Comparison of ENCODE assay signal across 9 cellular contexts in the genomic region with DNA sequence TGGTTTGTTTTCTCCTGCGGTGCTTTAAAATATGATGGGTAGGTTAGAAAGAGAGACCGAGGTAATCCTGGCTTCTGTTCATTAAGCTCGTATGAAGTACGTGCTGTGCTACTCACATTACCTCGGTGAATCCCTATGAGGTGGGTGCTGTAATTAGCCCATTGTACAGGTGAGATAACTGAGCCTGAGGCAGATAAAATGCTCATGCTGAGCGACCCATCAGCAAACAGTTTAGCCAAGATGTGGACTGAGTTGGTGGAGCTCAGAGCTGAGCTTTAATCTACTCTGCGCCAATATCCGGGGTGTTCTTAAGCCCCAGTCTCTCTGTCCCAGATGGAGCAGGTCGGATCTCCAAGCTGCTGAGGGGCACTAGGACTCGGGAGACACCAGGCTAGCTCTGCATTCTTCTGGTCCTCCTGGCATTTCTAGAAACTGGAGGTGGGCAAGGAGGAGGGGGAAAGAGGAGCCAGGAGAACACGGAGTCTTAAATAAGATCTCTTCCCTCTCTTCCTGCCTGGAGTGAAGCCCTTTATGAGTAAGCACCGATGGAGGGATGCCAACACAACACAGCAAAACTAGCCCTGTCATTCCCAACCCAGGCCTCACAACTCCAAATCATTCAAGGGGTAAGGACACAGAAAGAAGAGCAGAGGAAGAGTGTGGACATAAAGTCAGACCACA.
DNase-seq lines count a peak whose midpoint lies in the region; ATAC-seq and TF ChIP-seq lines count a peak whose summit lies in the region.
"Had no signal": no experiment of that assay in that cellular context is flagged by ENCODE, and none has a peak within 500 bp of the region (broad histone marks: within the 10 kb centered on the region; RNA-seq: fewer than 3 reads in every experiment).

No MANE protein-coding gene starts in this region.

- peaks cover 0 to 16% (median 0%) of the 10 kb centered on the region in 9 donors for H3K27me3 ChIP-seq in heart left ventricle

- ATAC-seq in heart left ventricle (peak in 3 of 4 donors; percentile 42 to 71 (median 53)), HG02938 (IDR thresholded peaks at IDR 0.05; ENCODE audit: unreplicated experiment) (no peak), HG03354 (IDR thresholded peaks at IDR 0.05; ENCODE audit: poor library complexity, severe bottlenecking, unreplicated experiment) (no peak)

- no peak overlapping the region for H3K4me3 ChIP-seq in heart left ventricle
- no peak overlapping the region for H3K4me3 ChIP-seq in skeletal muscle cell (ENCODE audit: low read depth, low read length)

- no peaks in the 10 kb centered on the region for H3K9me3 ChIP-seq in heart left ventricle

- intact Hi-C loops in heart left ventricle (cut with DNase I) (loop anchor here in 6 of 10 donors (5.0 to 10.0 kb wide), 5 partner anchors 206 to 536 kb away; no protein-coding TSS in a partner anchor), Calu3 (cut with micrococcal nuclease; ENCODE audit: unreplicated experiment) (no loop called here)

- CTCF ChIA-PET in Calu3 (lab: Charles Lee) = no interaction called here

- H3K36me3 ChIP-seq in heart left ventricle = no peaks in the 10 kb centered on the region

- TF ChIP-seq CTCF in VCaP (conservative IDR thresholded peaks at IDR 0.05) = no peak
- TF ChIP-seq CTCF in heart left ventricle (IDR thresholded peaks at IDR 0.05) = no peak
- no peak for TF ChIP-seq CTCF in Calu3 (IDR thresholded peaks at IDR 0.05; ENCODE audit: unreplicated experiment)

- H3K27ac ChIP-seq in VCaP = peak overlapping the region; percentile 11; the same call in 1 of the 2 replicates
- H3K27ac ChIP-seq in heart left ventricle = peak overlapping the region in 1 of 12 donors; percentile 74

- peaks cover 0 to 14% (median 0%) of the 10 kb centered on the region in 12 donors for H3K4me1 ChIP-seq in heart left ventricle

- H3K9me3 Mint-ChIP-seq in Calu3 (ENCODE audit: low read depth, unreplicated experiment) = no peaks in the 10 kb centered on the region

- no peak overlapping the region for H3K4me3 Mint-ChIP-seq in Calu3 (ENCODE audit: low read depth, unreplicated experiment)
- H3K4me3 Mint-ChIP-seq: memory B cell had no signal

- H3K36me3 Mint-ChIP-seq in Calu3 (ENCODE audit: insufficient read depth, unreplicated experiment) = no peaks in the 10 kb centered on the region
- H3K36me3 Mint-ChIP-seq: memory B cell had no signal

- H3K4me1 Mint-ChIP-seq in Calu3 (ENCODE audit: low read depth, unreplicated experiment) = no peaks in the 10 kb centered on the region

- no peak for TF ChIP-seq POLR2A in heart left ventricle (IDR thresholded peaks at IDR 0.05)

- WGBS in heart left ventricle, 4 donors = 59 to 67% (median 62%) methylated on average over 11 to 12 of the region's 12 CpGs

- no peaks in the 10 kb centered on the region for H3K27me3 Mint-ChIP-seq in Calu3 (ENCODE audit: unreplicated experiment)

- peak; percentile 70 for DNase-seq in GM04503 (ENCODE audit: low read depth)
- peak in 3 of 5 donors; percentile 19 to 64 (median 44) for DNase-seq in heart left ventricle
- peak; percentile 90 for DNase-seq in skeletal muscle cell (ENCODE audit: low read depth)
- DNase-seq in NCI-H2081 treated with DMSO at 0.1 percent for 48 hours (lab: John Stamatoyannopoulos, UW) = no peak
- DNase-seq in Calu3 = no peak

- no TSS peak for BruUV-seq in Calu3 (replicated peaks; lab: Mats Ljungman, UMichigan)

- no peak overlapping the region for H3K27ac Mint-ChIP-seq in Calu3 (ENCODE audit: unreplicated experiment)
- H3K27ac Mint-ChIP-seq: memory B cell had no signal

Comparison
In these comparisons a context has a peak if more than half of its experiments do, and no peak if none do; other contexts are left out.
1. DNase-seq: peak in GM04503 (single experiment), heart left ventricle (3 of 5) and skeletal muscle cell (single experiment); none in NCI-H2081 treated with DMSO at 0.1 percent for 48 hours (single experiment) and Calu3 (single experiment).
2. ATAC-seq: peak in heart left ventricle (3 of 4); none in HG02938 (single experiment) and HG03354 (single experiment).